Comparison of ENCODE assay signal across 25 cellular contexts in genomic region chr5:155264809-155265208, GRCh38.
DNase-seq lines count a peak whose midpoint lies in the region; ATAC-seq and TF ChIP-seq lines count a peak whose summit lies in the region.
"Had no signal": no experiment of that assay in that cellular context is flagged by ENCODE, and none has a peak within 500 bp of the region (broad histone marks: within the 10 kb centered on the region; RNA-seq: fewer than 3 reads in every experiment).

No MANE protein-coding gene starts in this region.

- H3K4me3 ChIP-seq in Loucy (ENCODE audit: low read length, poor library complexity, severe bottlenecking) = no peak overlapping the region
- no peak overlapping the region for H3K4me3 ChIP-seq in esophagus muscularis mucosa
- H3K4me3 ChIP-seq in prostate gland = no peak overlapping the region
- H3K4me3 ChIP-seq: BLaER1, GM12878 had no signal

- peak overlapping the region; percentile 18 for H3K4me2 ChIP-seq in Loucy (ENCODE audit: low read depth, low read length, poor library complexity, severe bottlenecking)
- H3K4me2 ChIP-seq: BLaER1 had no signal

- DNase-seq in left ventricle myocardium superior = no peak
- no peak for DNase-seq in Right ventricle myocardium superior
- peak; percentile 15 for DNase-seq in SK-N-DZ (ENCODE audit: low spot score)
- peak; percentile 39 for DNase-seq in islet precursor cell
- no peak for DNase-seq in esophagus muscularis mucosa (ENCODE audit: extremely low spot score)
- DNase-seq in prostate gland (ENCODE audit: low spot score) = no peak
- DNase-seq in NCI-H1436 treated with DMSO at 0.1 percent for 48 hours (lab: John Stamatoyannopoulos, UW) = no peak
- DNase-seq: 8988T; ACHN; BE2C; C1 segment of cervical spinal cord; CD4-positive, alpha-beta memory T cell; CD4-positive, CD25-positive, alpha-beta regulatory T cell; CD8-positive, alpha-beta memory T cell; COR-L47; DMS 273 treated with DMSO at 0.1 percent for 48 hours; DMS153; DMS53; DMS79; DND-41; EL; GDM1 had no signal

- TF ChIP-seq POLR2A in esophagus muscularis mucosa (IDR thresholded peaks at IDR 0.05; ENCODE audit: low read depth) = no peak
- no peak for TF ChIP-seq POLR2A in prostate gland (IDR thresholded peaks at IDR 0.05)

- intact Hi-C loops in left ventricle myocardium superior (cut with micrococcal nuclease) = no loop called here
- intact Hi-C loops in Right ventricle myocardium superior (cut with DNase I) = loop anchor here (10.0 kb wide), 1 partner anchor 290 kb away; no protein-coding TSS in a partner anchor
- intact Hi-C loops in esophagus muscularis mucosa (cut with DNase I) = no loop called here
- intact Hi-C loops in prostate gland (cut with DNase I) = no loop called here

- H3K27me3 ChIP-seq in Loucy (ENCODE audit: insufficient read depth, low read length, poor library complexity, severe bottlenecking) = no peaks in the 10 kb centered on the region
- H3K27me3 ChIP-seq in esophagus muscularis mucosa = no peaks in the 10 kb centered on the region
- H3K27me3 ChIP-seq in prostate gland (replicated peaks; ENCODE audit: insufficient read depth) = no peaks in the 10 kb centered on the region
- H3K27me3 ChIP-seq: BE2C, BLaER1 had no signal

- no peak for TF ChIP-seq EP300 in esophagus muscularis mucosa (IDR thresholded peaks at IDR 0.05)

- no peaks in the 10 kb centered on the region for H3K9me3 ChIP-seq in Loucy (ENCODE audit: insufficient read depth, low read depth, low read length)
- no peaks in the 10 kb centered on the region for H3K9me3 ChIP-seq in esophagus muscularis mucosa
- H3K9me3 ChIP-seq in prostate gland = no peaks in the 10 kb centered on the region
- H3K9me3 ChIP-seq: BE2C, BLaER1 had no signal

- H3F3A ChIP-seq in Loucy (ENCODE audit: low read depth) = 0 out of 2 replicates have a peak, but pooled peaks cover 3% of the 10 kb centered on the region

- no peaks in the 10 kb centered on the region for H3K9me2 ChIP-seq in Loucy (replicated peaks; ENCODE audit: low read depth, low read length)

- no peaks in the 10 kb centered on the region for H4K20me1 ChIP-seq in Loucy (ENCODE audit: insufficient read depth, low read length, poor library complexity, severe bottlenecking)
- H4K20me1 ChIP-seq: BLaER1 had no signal

- TF ChIP-seq CTCF in Loucy (conservative IDR thresholded peaks at IDR 0.05; ENCODE audit: low read length) (no peak), esophagus muscularis mucosa (IDR thresholded peaks at IDR 0.05) (no peak), prostate gland (IDR thresholded peaks at IDR 0.05) (no peak)

- ATAC-seq in left ventricle myocardium superior (peak; percentile 29), Right ventricle myocardium superior (ENCODE audit: poor library complexity) (no peak)
- ATAC-seq: GM12878 had no signal

- H3K4me1 ChIP-seq in Loucy (ENCODE audit: insufficient read depth, low read length, poor library complexity, severe bottlenecking) = peaks cover 35% of the 10 kb centered on the region
- no peaks in the 10 kb centered on the region for H3K4me1 ChIP-seq in esophagus muscularis mucosa
- no peaks in the 10 kb centered on the region for H3K4me1 ChIP-seq in prostate gland (replicated peaks)
- H3K4me1 ChIP-seq: BE2C had no signal

- H3K36me3 ChIP-seq in Loucy (ENCODE audit: insufficient read depth, low read length) (no peaks in the 10 kb centered on the region), esophagus muscularis mucosa (no peaks in the 10 kb centered on the region), prostate gland (no peaks in the 10 kb centered on the region)
- H3K36me3 ChIP-seq: BE2C, BLaER1 had no signal

- no peaks in the 10 kb centered on the region for H3K79me2 ChIP-seq in Loucy (ENCODE audit: insufficient read depth, low read length)

- H2AFZ ChIP-seq in Loucy (ENCODE audit: low read length) = no peak overlapping the region

- H3K27ac ChIP-seq in esophagus muscularis mucosa (replicated peaks in 1 of 4) = no peak overlapping the region
- no peak overlapping the region for H3K27ac ChIP-seq in prostate gland
- H3K27ac ChIP-seq: BLaER1 had no signal

- no peak overlapping the region for H3K9ac ChIP-seq in Loucy (ENCODE audit: low read depth, low read length, poor library complexity, severe bottlenecking)
- H3K9ac ChIP-seq: BLaER1 had no signal

- 68% methylated on average over 5 of the region's 5 CpGs for WGBS in esophagus muscularis mucosa
- 79% methylated on average over 5 of the region's 5 CpGs for WGBS in prostate gland

Comparison
In these comparisons a context has a peak if more than half of its experiments do, and no peak if none do; other contexts are left out.
1. DNase-seq: peak in SK-N-DZ (single experiment) and islet precursor cell (single experiment); none in left ventricle myocardium superior (single experiment), Right ventricle myocardium superior (single experiment), esophagus muscularis mucosa (single experiment), prostate gland (single experiment) and NCI-H1436 treated with DMSO at 0.1 percent for 48 hours (single experiment).